ENCODE assay signal across 10 cellular contexts in the genomic region with DNA sequence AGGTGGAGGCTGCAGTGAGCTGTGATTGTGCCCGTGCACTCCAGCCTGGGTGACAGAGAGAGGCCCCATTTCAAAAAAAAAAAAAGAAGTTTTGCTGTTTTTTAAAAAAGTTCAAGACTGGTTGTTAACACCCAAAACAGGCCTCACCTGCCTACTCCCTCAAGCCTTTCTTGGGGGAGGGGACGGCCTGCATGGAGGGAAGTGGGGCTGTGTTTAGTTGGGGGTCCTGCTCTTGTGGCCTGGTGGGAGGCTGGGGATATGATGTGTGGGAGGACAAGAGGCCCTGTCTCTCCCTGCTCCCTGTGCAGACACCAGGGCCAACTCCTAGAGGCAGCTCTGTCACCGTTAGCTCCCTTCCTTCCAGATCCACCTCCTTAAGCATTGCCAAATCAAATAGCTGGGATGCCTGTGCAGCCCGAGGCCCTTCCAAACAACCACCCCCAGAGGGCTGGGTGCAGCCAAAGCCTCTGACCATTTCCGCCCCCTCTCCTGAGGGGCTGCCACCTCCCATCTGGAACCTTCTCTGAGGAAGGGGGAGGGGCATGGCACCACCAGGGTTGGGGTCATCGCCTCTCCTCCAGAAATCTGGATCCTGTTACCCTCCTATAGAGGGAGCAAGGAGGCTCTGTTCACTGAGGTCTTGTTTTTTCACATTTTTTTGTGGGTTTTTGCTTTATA. TPM values are rescaled to one million over a fixed set of nuclear protein-coding genes. Genes with fewer than 3 reads are reported as not detected.
DNase-seq lines count a peak whose midpoint lies in the region; ATAC-seq and TF ChIP-seq lines count a peak whose summit lies in the region.
"Had no signal": no experiment of that assay in that cellular context is flagged by ENCODE, and none has a peak within 500 bp of the region (broad histone marks: within the 10 kb centered on the region; RNA-seq: fewer than 3 reads in every experiment).

No MANE protein-coding gene starts in this region.

- ATAC-seq in left cardiac atrium, result peak; percentile 32 to 59
- no peak for ATAC-seq in GM18870 (IDR thresholded peaks at IDR 0.05; ENCODE audit: unreplicated experiment)
- ATAC-seq in activated T-cell treated with anti-CD3 and anti-CD28 coated beads, Interleukin-2, amount 50 U/mL, for 72 hours (replicated peaks in 1 of 2), result no peak

- H3K27me3 ChIP-seq in sigmoid colon, result no peaks in the 10 kb centered on the region

- no peak overlapping the region for H3K4me3 Mint-ChIP-seq in activated T-cell treated with anti-CD3 and anti-CD28 coated beads, Interleukin-2, amount 50 U/mL, for 72 hours

- H3K27ac ChIP-seq in sigmoid colon (peak overlapping the region; percentile 3 to 88 (median 28)), OCI-LY7 (ENCODE audit: low read depth, low read length, poor library complexity, severe bottlenecking) (no peak overlapping the region)

- no peak overlapping the region for H3K4me3 ChIP-seq in astrocyte of the spinal cord (ENCODE audit: low read depth, low read length)
- no peak overlapping the region for H3K4me3 ChIP-seq in sigmoid colon
- no peak overlapping the region for H3K4me3 ChIP-seq in OCI-LY7 (ENCODE audit: low read depth, low read length, poor library complexity, severe bottlenecking)

- DNase-seq in ELF-1 (ENCODE audit: low read depth, low spot score) (peak; percentile 90), astrocyte of the spinal cord (ENCODE audit: low read depth, low spot score) (peak; percentile 77), left cardiac atrium (peak; percentile 63), sigmoid colon (peak; percentile 73), OCI-LY7 (ENCODE audit: low spot score) (no peak), NCI-H345 (lab: John Stamatoyannopoulos, UW) (no peak)
- DNase-seq in activated T-cell treated with anti-CD3 and anti-CD28 coated beads, Interleukin-2, amount 50 U/mL, for 72 hours, result no peak
- DNase-seq: activated CD4-positive, CD25-positive, alpha-beta regulatory T cell; NCI-H446 treated with DMSO at 0.1 percent for 48 hours had no signal

- no peak for TF ChIP-seq POLR2A in sigmoid colon (IDR thresholded peaks at IDR 0.05)

- H3K9me3 ChIP-seq in sigmoid colon (no peaks in the 10 kb centered on the region), OCI-LY7 (ENCODE audit: low read length) (no peaks in the 10 kb centered on the region)

- H3K4me1 ChIP-seq in sigmoid colon, result peaks cover 0 to 30% (median 28%) of the 10 kb centered on the region in 4 donors
- H3K4me1 ChIP-seq in OCI-LY7 (ENCODE audit: insufficient read depth, low read length, poor library complexity, severe bottlenecking), result no peaks in the 10 kb centered on the region

- CTCF ChIA-PET in OCI-LY7 (lab: Charles Lee; ENCODE audit: unreplicated experiment), result interaction anchor here (0.7 kb wide), 1 partner anchor 14 kb away, joined by 3 read pairs; no protein-coding TSS in a partner anchor

- in situ Hi-C loops in astrocyte of the spinal cord (cut with HindIII; ENCODE audit: low sequenced_read_pairs), result no loop called here

- WGBS in sigmoid colon, 2 donors, result 70 to 78% methylated on average over 6 of the region's 6 CpGs

- H3K36me3 ChIP-seq in sigmoid colon (no peaks in the 10 kb centered on the region), OCI-LY7 (ENCODE audit: insufficient read depth, low read length) (no peaks in the 10 kb centered on the region)

- H3K79me2 ChIP-seq in OCI-LY7 (ENCODE audit: insufficient read depth, low read depth, low read length), result no peaks in the 10 kb centered on the region

- no TSS peak for BruUV-seq in OCI-LY7 (replicated peaks; lab: Mats Ljungman, UMichigan)

- no peaks in the 10 kb centered on the region for H3K36me3 Mint-ChIP-seq in activated T-cell treated with anti-CD3 and anti-CD28 coated beads, Interleukin-2, amount 50 U/mL, for 72 hours (ENCODE audit: insufficient read depth in 2 of 2)

- no peaks in the 10 kb centered on the region for H4K20me1 ChIP-seq in OCI-LY7 (ENCODE audit: insufficient read depth, low read length)

- peaks cover 22% of the 10 kb centered on the region for H3K4me1 Mint-ChIP-seq in activated T-cell treated with anti-CD3 and anti-CD28 coated beads, Interleukin-2, amount 50 U/mL, for 72 hours (ENCODE audit: low read depth)

- H3K9me3 Mint-ChIP-seq in activated T-cell treated with anti-CD3 and anti-CD28 coated beads, Interleukin-2, amount 50 U/mL, for 72 hours, result no peaks in the 10 kb centered on the region

- no peaks in the 10 kb centered on the region for H3K27me3 Mint-ChIP-seq in activated T-cell treated with anti-CD3 and anti-CD28 coated beads, Interleukin-2, amount 50 U/mL, for 72 hours (ENCODE audit: low read depth)

- intact Hi-C loops in left cardiac atrium (cut with DNase I) (loop anchor here (5.0 to 10.0 kb wide), 2 partner anchors 45 to 77 kb away; partner anchors contain the start of genes MMS19 (in 1 of the 2) and UBTD1 (in 1 of the 2)), sigmoid colon (cut with DNase I) (no loop called here), OCI-LY7 (cut with micrococcal nuclease; ENCODE audit: unreplicated experiment) (no loop called here)

- no peak overlapping the region for H3K27ac Mint-ChIP-seq in activated T-cell treated with anti-CD3 and anti-CD28 coated beads, Interleukin-2, amount 50 U/mL, for 72 hours

- TF ChIP-seq CTCF in astrocyte of the spinal cord (IDR thresholded peaks at IDR 0.05; ENCODE audit: low read depth, low read length), result peak; percentile 26
- TF ChIP-seq CTCF in sigmoid colon (IDR thresholded peaks at IDR 0.05), result no peak
- TF ChIP-seq CTCF in OCI-LY7 (conservative IDR thresholded peaks at IDR 0.05; ENCODE audit: low read length), result no peak

- no peak for TF ChIP-seq EP300 in sigmoid colon (IDR thresholded peaks at IDR 0.05)

- H2AFZ ChIP-seq in OCI-LY7 (ENCODE audit: low read length), result no peak overlapping the region

- POLR2A ChIA-PET in OCI-LY7 (lab: Charles Lee), result interaction anchor here (1.4 kb wide), 1 partner anchor 72 kb away, joined by 4 read pairs; no protein-coding TSS in a partner anchor

- no peaks in the 10 kb centered on the region for H3K9me2 ChIP-seq in OCI-LY7 (ENCODE audit: insufficient read depth, low read length)

- no peak overlapping the region for H3K4me2 ChIP-seq in OCI-LY7 (ENCODE audit: low read length)

RNA-seq across cellular contexts. Expression of gene ANKRD2, which starts 32.9 kb away (rescaled TPM):
- total RNA-seq in left cardiac atrium (10 to 100 TPM; 11.8 to 54.6 TPM), sigmoid colon (under 1 TPM in 1 of 4 donors, not detected in 3; 0.49 TPM), OCI-LY7 (2022) (not detected in 2 replicates)
- polyA plus RNA-seq in sigmoid colon, result 1 to 10 TPM in 1 of 3 donors, under 1 TPM in 1, not detected in 1; 0.31 to 1.2 TPM
- total RNA-seq in OCI-LY7 (2014; rRNA removed; shearing (Covaris generic)), result not detected in 2 replicates
- total RNA-seq in activated T-cell treated with anti-CD3 and anti-CD28 coated beads, Interleukin-2, amount 50 U/mL, for 72 hours, result not detected

RNA-seq across cellular contexts. Expression of gene UBTD1, which starts 40.9 kb away (rescaled TPM):
- total RNA-seq in left cardiac atrium (10 to 100 TPM; 22.6 to 23.7 TPM), sigmoid colon (1 to 10 TPM; 4.3 to 7.9 (median 7.4) TPM), OCI-LY7 (2022) (2.0 and 2.2 TPM in 2 replicates)
- 1 to 10 TPM; 2.3 to 5.9 (median 5.4) TPM for polyA plus RNA-seq in sigmoid colon
- 1.1 and 1.4 TPM in 2 replicates for total RNA-seq in OCI-LY7 (2014; rRNA removed; shearing (Covaris generic))
- total RNA-seq in activated T-cell treated with anti-CD3 and anti-CD28 coated beads, Interleukin-2, amount 50 U/mL, for 72 hours, result 1 to 10 TPM; 3.7 to 4.1 TPM

RNA-seq across cellular contexts. Expression of gene MMS19, which starts 41.4 kb away (rescaled TPM):
- 10 to 100 TPM; 31.9 to 34.0 TPM for total RNA-seq in left cardiac atrium
- 10 to 100 TPM; 37.9 to 79.8 (median 57.9) TPM for total RNA-seq in sigmoid colon
- 10 to 100 TPM; 29.4 to 48.9 (median 34.2) TPM for polyA plus RNA-seq in sigmoid colon
- total RNA-seq in OCI-LY7 (2014; rRNA removed; shearing (Covaris generic)), result 74.4 and 95.7 TPM in 2 replicates
- total RNA-seq in OCI-LY7 (2022), result 74.8 and 90.3 TPM in 2 replicates
- 100 to 1,000 TPM in 1 of 2 donors, 10 to 100 TPM in 1; 92.2 to 113 TPM for total RNA-seq in activated T-cell treated with anti-CD3 and anti-CD28 coated beads, Interleukin-2, amount 50 U/mL, for 72 hours

RNA-seq across cellular contexts. Expression of gene HOGA1, which starts 44.5 kb away (rescaled TPM):
- total RNA-seq in left cardiac atrium (10 to 100 TPM in 1 of 2 donors, 1 to 10 TPM in 1; 7.7 to 13.2 TPM), sigmoid colon (under 1 TPM in 1 of 4 donors, not detected in 3; 0.71 TPM), OCI-LY7 (2022) (0.25 TPM in 1 of 2 replicates, not detected in the other)
- 1 to 10 TPM in 1 of 3 donors, under 1 TPM in 1, not detected in 1; 0.26 to 1.2 TPM for polyA plus RNA-seq in sigmoid colon
- not detected in 2 replicates for total RNA-seq in OCI-LY7 (2014; rRNA removed; shearing (Covaris generic))
- not detected for total RNA-seq in activated T-cell treated with anti-CD3 and anti-CD28 coated beads, Interleukin-2, amount 50 U/mL, for 72 hours

RNA-seq across cellular contexts. Expression of gene C10orf62, which starts 49.9 kb away (rescaled TPM):
- total RNA-seq in left cardiac atrium, result under 1 TPM in 1 of 2 donors, not detected in 1; 0.35 TPM
- not detected for total RNA-seq in sigmoid colon
- not detected for polyA plus RNA-seq in sigmoid colon
- total RNA-seq in OCI-LY7 (2014; rRNA removed; shearing (Covaris generic)), result not detected in 2 replicates
- total RNA-seq in OCI-LY7 (2022), result not detected in 2 replicates
- not detected for total RNA-seq in activated T-cell treated with anti-CD3 and anti-CD28 coated beads, Interleukin-2, amount 50 U/mL, for 72 hours

Comparison
In these comparisons a context has a peak if more than half of its experiments do, and no peak if none do; other contexts are left out.
1. DNase-seq: peak in ELF-1 (single experiment), astrocyte of the spinal cord (single experiment), left cardiac atrium (single experiment) and sigmoid colon (single experiment); none in OCI-LY7 (single experiment), NCI-H345 (single experiment) and activated T-cell treated with anti-CD3 and anti-CD28 coated beads, Interleukin-2, amount 50 U/mL, for 72 hours (0 of 2).
2. ATAC-seq: peak in left cardiac atrium (2 of 2); none in GM18870 (single experiment) and activated T-cell treated with anti-CD3 and anti-CD28 coated beads, Interleukin-2, amount 50 U/mL, for 72 hours (0 of 2).
3. RNA of gene ANKRD2, which starts 32.9 kb away (total RNA-seq): 11.8 to 54.6 TPM in left cardiac atrium; 0.49 TPM in sigmoid colon, not detected in activated T-cell treated with anti-CD3 and anti-CD28 coated beads, Interleukin-2, amount 50 U/mL, for 72 hours and not detected in OCI-LY7; every median in the first group is over 4 times any median in the second.
4. intact Hi-C loops: an anchor here in left cardiac atrium (5.0 to 10.0 kb wide); none called in sigmoid colon and OCI-LY7.